ENCODE assay signal across 14 cellular contexts in the genomic region with DNA sequence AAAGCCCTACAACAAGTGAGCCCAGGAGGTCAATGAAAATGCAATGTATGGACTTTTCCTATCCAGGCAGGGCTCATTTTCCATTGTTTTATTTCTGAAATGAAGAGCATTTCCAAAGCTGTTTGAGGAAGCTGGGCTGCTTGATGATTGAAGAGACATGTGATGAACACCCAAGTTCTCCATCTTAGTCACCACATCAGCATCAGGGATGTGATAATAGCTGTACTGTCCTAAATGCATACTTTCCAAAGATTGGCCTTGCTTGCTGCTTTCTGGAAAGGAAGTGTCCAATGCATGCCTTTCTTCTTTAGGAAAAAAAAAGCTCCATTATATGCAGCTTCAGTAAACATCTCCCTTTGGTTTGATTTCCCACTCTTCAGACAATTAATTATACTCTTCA.
DNase-seq lines count a peak whose midpoint lies in the region; ATAC-seq and TF ChIP-seq lines count a peak whose summit lies in the region.
"Had no signal": no experiment of that assay in that cellular context is flagged by ENCODE, and none has a peak within 500 bp of the region (broad histone marks: within the 10 kb centered on the region; RNA-seq: fewer than 3 reads in every experiment).

No MANE protein-coding gene starts in this region.

- CTCF ChIA-PET in activated CD4-positive, alpha-beta T cell treated with anti-CD3 and anti-CD28 coated beads for 36 hours (lab: Charles Lee) = interaction anchor here (0.7 kb wide), 1 partner anchor 731 kb away, joined by 3 read pairs; no protein-coding TSS in a partner anchor

- peak; percentile 65 for ATAC-seq in Right ventricle myocardium superior (ENCODE audit: poor library complexity)
- no peak for ATAC-seq in activated CD4-positive, alpha-beta T cell treated with anti-CD3 and anti-CD28 coated beads for 36 hours
- ATAC-seq in GM19023 (IDR thresholded peaks at IDR 0.05; ENCODE audit: unreplicated experiment) = no peak
- ATAC-seq: gastrocnemius medialis had no signal

- POLR2A ChIA-PET in activated CD4-positive, alpha-beta T cell treated with anti-CD3 and anti-CD28 coated beads for 36 hours (lab: Charles Lee) = no interaction called here

- no peak for DNase-seq in Right ventricle myocardium superior
- no peak for DNase-seq in cardiac septum (ENCODE audit: low spot score)
- DNase-seq in SK-MEL-5 (ENCODE audit: low read depth, low spot score) = peak; percentile 65
- DNase-seq in foreskin fibroblast = peak; percentile 50 to 65
- peak; percentile 20 for DNase-seq in superior temporal gyrus (ENCODE audit: extremely low spot score)
- DNase-seq in activated CD4-positive, alpha-beta T cell treated with anti-CD3 and anti-CD28 coated beads for 36 hours = no peak
- no peak for DNase-seq in T1000 (lab: John Stamatoyannopoulos, UW)
- DNase-seq: activated CD8-positive, alpha-beta memory T cell treated with anti-CD3 and anti-CD28 coated beads for 24 hours; gastrocnemius medialis; kidney glomerular epithelial cell; NCI-H2081 treated with DMSO at 0.1 percent for 48 hours; uterus had no signal

- H3K36me3 Mint-ChIP-seq in activated CD4-positive, alpha-beta T cell treated with anti-CD3 and anti-CD28 coated beads for 36 hours (ENCODE audit: low read depth) = peaks cover 2% of the 10 kb centered on the region

- H3K4me1 Mint-ChIP-seq in activated CD4-positive, alpha-beta T cell treated with anti-CD3 and anti-CD28 coated beads for 36 hours = peaks cover 20% of the 10 kb centered on the region
- H3K4me1 Mint-ChIP-seq: neural crest cell had no signal

- H3K27me3 Mint-ChIP-seq in activated CD4-positive, alpha-beta T cell treated with anti-CD3 and anti-CD28 coated beads for 36 hours = peaks cover 2% of the 10 kb centered on the region

- TF ChIP-seq CTCF in foreskin fibroblast (IDR thresholded peaks at IDR 0.05; ENCODE audit: low read depth, low read length) = no peak

- peaks cover 2% of the 10 kb centered on the region for H3K9me3 Mint-ChIP-seq in activated CD4-positive, alpha-beta T cell treated with anti-CD3 and anti-CD28 coated beads for 36 hours (ENCODE audit: low read depth)

- intact Hi-C loops in Right ventricle myocardium superior (cut with DNase I) (no loop called here), cardiac septum (cut with DNase I) (no loop called here)
- intact Hi-C loops in activated CD4-positive, alpha-beta T cell treated with anti-CD3 and anti-CD28 coated beads for 36 hours (cut with DNase I, micrococcal nuclease) = no loop called here

- no peak overlapping the region for H3K4me3 ChIP-seq in foreskin fibroblast (ENCODE audit: low read depth in 1 of 2, low read length in 2 of 2)
- H3K4me3 ChIP-seq: gastrocnemius medialis, uterus had no signal

- in situ Hi-C loops in SK-MEL-5 (cut with HindIII; ENCODE audit: low pct_unique_long_range_greater_than_20kb, low sequenced_read_pairs) = no loop called here

- H3K27ac Mint-ChIP-seq in activated CD4-positive, alpha-beta T cell treated with anti-CD3 and anti-CD28 coated beads for 36 hours = no peak overlapping the region

- no peak overlapping the region for H3K4me3 Mint-ChIP-seq in activated CD4-positive, alpha-beta T cell treated with anti-CD3 and anti-CD28 coated beads for 36 hours
- H3K4me3 Mint-ChIP-seq: neural crest cell had no signal

Comparison
In these comparisons a context has a peak if more than half of its experiments do, and no peak if none do; other contexts are left out.
1. DNase-seq: peak in SK-MEL-5 (single experiment), foreskin fibroblast (2 of 2) and superior temporal gyrus (single experiment); none in Right ventricle myocardium superior (single experiment), cardiac septum (single experiment), activated CD4-positive, alpha-beta T cell treated with anti-CD3 and anti-CD28 coated beads for 36 hours (single experiment) and T1000 (single experiment).